In the genomic region with DNA sequence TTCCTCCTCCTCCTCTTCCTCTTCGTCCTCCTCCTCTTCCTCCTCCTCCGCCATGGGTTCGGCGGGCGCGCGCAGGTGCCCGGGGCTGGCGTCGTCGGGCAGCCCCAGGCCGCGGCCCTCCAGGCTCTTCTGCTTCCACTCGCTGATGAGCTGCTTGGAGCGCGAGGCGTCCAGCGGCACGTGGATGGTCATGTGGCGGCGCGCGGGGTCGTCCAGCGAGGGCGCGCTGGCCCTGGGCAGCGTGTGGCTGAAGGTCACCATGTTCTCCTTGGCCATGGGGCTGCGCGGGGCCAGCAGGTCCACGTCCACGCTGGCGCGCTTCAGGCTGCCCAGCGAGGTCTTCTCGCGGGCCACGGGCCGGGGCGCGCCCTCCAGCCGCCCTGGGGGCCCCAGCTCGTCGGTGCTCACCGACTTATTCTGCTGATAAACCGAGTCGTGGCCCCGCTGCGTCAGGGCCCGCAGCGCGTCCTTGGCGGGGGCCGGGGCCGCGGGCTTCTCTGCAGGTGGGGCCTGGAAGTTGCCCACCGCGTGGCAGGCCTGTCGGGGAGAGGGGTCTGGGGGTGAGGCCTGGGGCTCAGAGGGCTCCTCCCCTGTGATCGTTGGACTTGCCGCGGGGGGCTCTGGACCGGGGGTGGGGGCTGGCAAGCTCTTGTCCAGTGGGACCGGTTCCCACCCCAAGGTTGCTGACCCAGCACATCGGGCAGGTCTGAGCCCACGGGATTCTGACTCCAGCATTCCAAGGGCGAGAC, we compare ENCODE assay signal across 3 cellular contexts.
TF ChIP-seq lines count a peak whose summit lies in the region.

No MANE protein-coding gene starts in this region.

TF ChIP-seq in A549, 52 proteins besides CTCF, POLR2A, EP300 and RAD21:
- TF ChIP-seq, protein P1, sequence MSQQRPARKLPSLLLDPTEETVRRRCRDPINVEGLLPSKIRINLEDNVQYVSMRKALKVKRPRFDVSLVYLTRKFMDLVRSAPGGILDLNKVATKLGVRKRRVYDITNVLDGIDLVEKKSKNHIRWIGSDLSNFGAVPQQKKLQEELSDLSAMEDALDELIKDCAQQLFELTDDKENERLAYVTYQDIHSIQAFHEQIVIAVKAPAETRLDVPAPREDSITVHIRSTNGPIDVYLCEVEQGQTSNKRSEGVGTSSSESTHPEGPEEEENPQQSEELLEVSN (IDR thresholded peaks at IDR 0.05; ENCODE audit: borderline replicate concordance, low read depth) = no peak
- TF ChIP-seq NPAS2 (CRISPR knock-in tag; IDR thresholded peaks at IDR 0.05; ENCODE audit: borderline replicate concordance) (no peak), HOXA7 (CRISPR knock-in tag; IDR thresholded peaks at IDR 0.05) (no peak), JUNB (IDR thresholded peaks at IDR 0.05) (no peak), MAFK (IDR thresholded peaks at IDR 0.05; ENCODE audit: partially characterized antibody) (peak; percentile 53), RNF2 (IDR thresholded peaks at IDR 0.05; ENCODE audit: borderline replicate concordance, low read depth) (no peak), FOSB (CRISPR knock-in tag; IDR thresholded peaks at IDR 0.05) (no peak), CEBPB (IDR thresholded peaks at IDR 0.05) (no peak), RFX5 (IDR thresholded peaks at IDR 0.05) (no peak), CBX8 (IDR thresholded peaks at IDR 0.05) (no peak), KDM5A (IDR thresholded peaks at IDR 0.05) (no peak), NR3C1 (IDR thresholded peaks at IDR 0.05) (no peak), POLR2AphosphoS2 (conservative IDR thresholded peaks at IDR 0.05; ENCODE audit: low read length) (no peak)
- TF ChIP-seq, protein P2, sequence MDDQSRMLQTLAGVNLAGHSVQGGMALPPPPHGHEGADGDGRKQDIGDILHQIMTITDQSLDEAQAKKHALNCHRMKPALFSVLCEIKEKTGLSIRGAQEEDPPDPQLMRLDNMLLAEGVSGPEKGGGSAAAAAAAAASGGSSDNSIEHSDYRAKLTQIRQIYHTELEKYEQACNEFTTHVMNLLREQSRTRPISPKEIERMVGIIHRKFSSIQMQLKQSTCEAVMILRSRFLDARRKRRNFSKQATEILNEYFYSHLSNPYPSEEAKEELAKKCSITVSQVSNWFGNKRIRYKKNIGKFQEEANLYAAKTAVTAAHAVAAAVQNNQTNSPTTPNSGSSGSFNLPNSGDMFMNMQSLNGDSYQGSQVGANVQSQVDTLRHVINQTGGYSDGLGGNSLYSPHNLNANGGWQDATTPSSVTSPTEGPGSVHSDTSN (IDR thresholded peaks at IDR 0.05) = peak; percentile 40; the same call in 1 of the 2 replicates
- TF ChIP-seq, protein P3, sequence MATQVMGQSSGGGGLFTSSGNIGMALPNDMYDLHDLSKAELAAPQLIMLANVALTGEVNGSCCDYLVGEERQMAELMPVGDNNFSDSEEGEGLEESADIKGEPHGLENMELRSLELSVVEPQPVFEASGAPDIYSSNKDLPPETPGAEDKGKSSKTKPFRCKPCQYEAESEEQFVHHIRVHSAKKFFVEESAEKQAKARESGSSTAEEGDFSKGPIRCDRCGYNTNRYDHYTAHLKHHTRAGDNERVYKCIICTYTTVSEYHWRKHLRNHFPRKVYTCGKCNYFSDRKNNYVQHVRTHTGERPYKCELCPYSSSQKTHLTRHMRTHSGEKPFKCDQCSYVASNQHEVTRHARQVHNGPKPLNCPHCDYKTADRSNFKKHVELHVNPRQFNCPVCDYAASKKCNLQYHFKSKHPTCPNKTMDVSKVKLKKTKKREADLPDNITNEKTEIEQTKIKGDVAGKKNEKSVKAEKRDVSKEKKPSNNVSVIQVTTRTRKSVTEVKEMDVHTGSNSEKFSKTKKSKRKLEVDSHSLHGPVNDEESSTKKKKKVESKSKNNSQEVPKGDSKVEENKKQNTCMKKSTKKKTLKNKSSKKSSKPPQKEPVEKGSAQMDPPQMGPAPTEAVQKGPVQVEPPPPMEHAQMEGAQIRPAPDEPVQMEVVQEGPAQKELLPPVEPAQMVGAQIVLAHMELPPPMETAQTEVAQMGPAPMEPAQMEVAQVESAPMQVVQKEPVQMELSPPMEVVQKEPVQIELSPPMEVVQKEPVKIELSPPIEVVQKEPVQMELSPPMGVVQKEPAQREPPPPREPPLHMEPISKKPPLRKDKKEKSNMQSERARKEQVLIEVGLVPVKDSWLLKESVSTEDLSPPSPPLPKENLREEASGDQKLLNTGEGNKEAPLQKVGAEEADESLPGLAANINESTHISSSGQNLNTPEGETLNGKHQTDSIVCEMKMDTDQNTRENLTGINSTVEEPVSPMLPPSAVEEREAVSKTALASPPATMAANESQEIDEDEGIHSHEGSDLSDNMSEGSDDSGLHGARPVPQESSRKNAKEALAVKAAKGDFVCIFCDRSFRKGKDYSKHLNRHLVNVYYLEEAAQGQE (IDR thresholded peaks at IDR 0.05) = no peak
TF ChIP-seq in A549: peak in this region for 2.

TF ChIP-seq in GM12891, 5 proteins besides CTCF, POLR2A, EP300 and RAD21:
- TF ChIP-seq POU2F2 (IDR thresholded peaks at IDR 0.05; ENCODE audit: low read depth, low read length) (no peak), TAF1 (IDR thresholded peaks at IDR 0.05; ENCODE audit: low read depth, low read length) (no peak), SPI1 (IDR thresholded peaks at IDR 0.05; ENCODE audit: low read depth, low read length) (no peak), POLR2AphosphoS5 (IDR thresholded peaks at IDR 0.05; ENCODE audit: low read depth, low read length) (no peak; the same call in none of the 2 replicates), PAX5 (IDR thresholded peaks at IDR 0.05; ENCODE audit: insufficient read depth, low read length, severe bottlenecking) (no peak)
TF ChIP-seq in GM12891: peak in this region for 0.

TF ChIP-seq in HepG2, 621 proteins besides CTCF, POLR2A, EP300 and RAD21 (continues in another document):
- peak; percentile 91 for TF ChIP-seq SRSF4 (IDR thresholded peaks at IDR 0.05; ENCODE audit: low read depth, low read length, poor library complexity, severe bottlenecking)
- TF ChIP-seq AKAP8 (CRISPR knock-in tag; IDR thresholded peaks at IDR 0.05) = 0 out of 2 replicates have a peak, but pooled peaks have one; percentile 61
- TF ChIP-seq ZNF383 (CRISPR knock-in tag; IDR thresholded peaks at IDR 0.05; ENCODE audit: borderline replicate concordance) = no peak
- TF ChIP-seq SNAI1 (CRISPR knock-in tag; IDR thresholded peaks at IDR 0.05; ENCODE audit: borderline replicate concordance) = no peak
- TF ChIP-seq U2AF1 (optimal IDR thresholded peaks at IDR 0.05; ENCODE audit: low read depth, low read length) = no peak
- TF ChIP-seq, protein P4, sequence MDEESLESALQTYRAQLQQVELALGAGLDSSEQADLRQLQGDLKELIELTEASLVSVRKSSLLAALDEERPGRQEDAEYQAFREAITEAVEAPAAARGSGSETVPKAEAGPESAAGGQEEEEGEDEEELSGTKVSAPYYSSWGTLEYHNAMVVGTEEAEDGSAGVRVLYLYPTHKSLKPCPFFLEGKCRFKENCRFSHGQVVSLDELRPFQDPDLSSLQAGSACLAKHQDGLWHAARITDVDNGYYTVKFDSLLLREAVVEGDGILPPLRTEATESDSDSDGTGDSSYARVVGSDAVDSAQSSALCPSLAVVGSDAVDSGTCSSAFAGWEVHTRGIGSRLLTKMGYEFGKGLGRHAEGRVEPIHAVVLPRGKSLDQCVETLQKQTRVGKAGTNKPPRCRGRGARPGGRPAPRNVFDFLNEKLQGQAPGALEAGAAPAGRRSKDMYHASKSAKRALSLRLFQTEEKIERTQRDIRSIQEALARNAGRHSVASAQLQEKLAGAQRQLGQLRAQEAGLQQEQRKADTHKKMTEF (CRISPR knock-in tag; IDR thresholded peaks at IDR 0.05) = no peak
- no peak for TF ChIP-seq ZNF780A (CRISPR knock-in tag; IDR thresholded peaks at IDR 0.05)
- TF ChIP-seq AGO2 (optimal IDR thresholded peaks at IDR 0.05; ENCODE audit: low read depth, low read length) = peak; percentile 100
- TF ChIP-seq, protein P5, sequence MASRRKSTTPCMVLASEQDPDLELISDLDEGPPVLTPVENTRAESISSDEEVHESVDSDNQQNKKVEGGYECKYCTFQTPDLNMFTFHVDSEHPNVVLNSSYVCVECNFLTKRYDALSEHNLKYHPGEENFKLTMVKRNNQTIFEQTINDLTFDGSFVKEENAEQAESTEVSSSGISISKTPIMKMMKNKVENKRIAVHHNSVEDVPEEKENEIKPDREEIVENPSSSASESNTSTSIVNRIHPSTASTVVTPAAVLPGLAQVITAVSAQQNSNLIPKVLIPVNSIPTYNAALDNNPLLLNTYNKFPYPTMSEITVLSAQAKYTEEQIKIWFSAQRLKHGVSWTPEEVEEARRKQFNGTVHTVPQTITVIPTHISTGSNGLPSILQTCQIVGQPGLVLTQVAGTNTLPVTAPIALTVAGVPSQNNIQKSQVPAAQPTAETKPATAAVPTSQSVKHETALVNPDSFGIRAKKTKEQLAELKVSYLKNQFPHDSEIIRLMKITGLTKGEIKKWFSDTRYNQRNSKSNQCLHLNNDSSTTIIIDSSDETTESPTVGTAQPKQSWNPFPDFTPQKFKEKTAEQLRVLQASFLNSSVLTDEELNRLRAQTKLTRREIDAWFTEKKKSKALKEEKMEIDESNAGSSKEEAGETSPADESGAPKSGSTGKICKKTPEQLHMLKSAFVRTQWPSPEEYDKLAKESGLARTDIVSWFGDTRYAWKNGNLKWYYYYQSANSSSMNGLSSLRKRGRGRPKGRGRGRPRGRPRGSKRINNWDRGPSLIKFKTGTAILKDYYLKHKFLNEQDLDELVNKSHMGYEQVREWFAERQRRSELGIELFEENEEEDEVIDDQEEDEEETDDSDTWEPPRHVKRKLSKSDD (CRISPR knock-in tag; IDR thresholded peaks at IDR 0.05; ENCODE audit: low read depth) = peak; percentile 38; the same call in 1 of the 2 replicates
- 0 out of 2 replicates have a peak, but pooled peaks have one; percentile 10 for TF ChIP-seq POLR2AphosphoS5 (IDR thresholded peaks at IDR 0.05; ENCODE audit: low read depth, low read length)
- no peak for TF ChIP-seq HNF4G (IDR thresholded peaks at IDR 0.05; ENCODE audit: borderline replicate concordance, low read depth, low read length)
- no peak for TF ChIP-seq HNF4G (CRISPR knock-in tag; IDR thresholded peaks at IDR 0.05; ENCODE audit: borderline replicate concordance, low read depth)
- TF ChIP-seq, protein P6, sequence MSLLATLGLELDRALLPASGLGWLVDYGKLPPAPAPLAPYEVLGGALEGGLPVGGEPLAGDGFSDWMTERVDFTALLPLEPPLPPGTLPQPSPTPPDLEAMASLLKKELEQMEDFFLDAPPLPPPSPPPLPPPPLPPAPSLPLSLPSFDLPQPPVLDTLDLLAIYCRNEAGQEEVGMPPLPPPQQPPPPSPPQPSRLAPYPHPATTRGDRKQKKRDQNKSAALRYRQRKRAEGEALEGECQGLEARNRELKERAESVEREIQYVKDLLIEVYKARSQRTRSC (CRISPR knock-in tag; IDR thresholded peaks at IDR 0.05; ENCODE audit: low read depth) = no peak
- TF ChIP-seq, protein P7, sequence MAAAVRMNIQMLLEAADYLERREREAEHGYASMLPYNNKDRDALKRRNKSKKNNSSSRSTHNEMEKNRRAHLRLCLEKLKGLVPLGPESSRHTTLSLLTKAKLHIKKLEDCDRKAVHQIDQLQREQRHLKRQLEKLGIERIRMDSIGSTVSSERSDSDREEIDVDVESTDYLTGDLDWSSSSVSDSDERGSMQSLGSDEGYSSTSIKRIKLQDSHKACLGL (CRISPR knock-in tag; IDR thresholded peaks at IDR 0.05) = no peak
- TF ChIP-seq, protein P8, sequence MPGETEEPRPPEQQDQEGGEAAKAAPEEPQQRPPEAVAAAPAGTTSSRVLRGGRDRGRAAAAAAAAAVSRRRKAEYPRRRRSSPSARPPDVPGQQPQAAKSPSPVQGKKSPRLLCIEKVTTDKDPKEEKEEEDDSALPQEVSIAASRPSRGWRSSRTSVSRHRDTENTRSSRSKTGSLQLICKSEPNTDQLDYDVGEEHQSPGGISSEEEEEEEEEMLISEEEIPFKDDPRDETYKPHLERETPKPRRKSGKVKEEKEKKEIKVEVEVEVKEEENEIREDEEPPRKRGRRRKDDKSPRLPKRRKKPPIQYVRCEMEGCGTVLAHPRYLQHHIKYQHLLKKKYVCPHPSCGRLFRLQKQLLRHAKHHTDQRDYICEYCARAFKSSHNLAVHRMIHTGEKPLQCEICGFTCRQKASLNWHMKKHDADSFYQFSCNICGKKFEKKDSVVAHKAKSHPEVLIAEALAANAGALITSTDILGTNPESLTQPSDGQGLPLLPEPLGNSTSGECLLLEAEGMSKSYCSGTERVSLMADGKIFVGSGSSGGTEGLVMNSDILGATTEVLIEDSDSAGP (CRISPR knock-in tag; IDR thresholded peaks at IDR 0.05; ENCODE audit: borderline replicate concordance) = peak; percentile 26; the same call in 1 of the 2 replicates
- TF ChIP-seq, protein P9, sequence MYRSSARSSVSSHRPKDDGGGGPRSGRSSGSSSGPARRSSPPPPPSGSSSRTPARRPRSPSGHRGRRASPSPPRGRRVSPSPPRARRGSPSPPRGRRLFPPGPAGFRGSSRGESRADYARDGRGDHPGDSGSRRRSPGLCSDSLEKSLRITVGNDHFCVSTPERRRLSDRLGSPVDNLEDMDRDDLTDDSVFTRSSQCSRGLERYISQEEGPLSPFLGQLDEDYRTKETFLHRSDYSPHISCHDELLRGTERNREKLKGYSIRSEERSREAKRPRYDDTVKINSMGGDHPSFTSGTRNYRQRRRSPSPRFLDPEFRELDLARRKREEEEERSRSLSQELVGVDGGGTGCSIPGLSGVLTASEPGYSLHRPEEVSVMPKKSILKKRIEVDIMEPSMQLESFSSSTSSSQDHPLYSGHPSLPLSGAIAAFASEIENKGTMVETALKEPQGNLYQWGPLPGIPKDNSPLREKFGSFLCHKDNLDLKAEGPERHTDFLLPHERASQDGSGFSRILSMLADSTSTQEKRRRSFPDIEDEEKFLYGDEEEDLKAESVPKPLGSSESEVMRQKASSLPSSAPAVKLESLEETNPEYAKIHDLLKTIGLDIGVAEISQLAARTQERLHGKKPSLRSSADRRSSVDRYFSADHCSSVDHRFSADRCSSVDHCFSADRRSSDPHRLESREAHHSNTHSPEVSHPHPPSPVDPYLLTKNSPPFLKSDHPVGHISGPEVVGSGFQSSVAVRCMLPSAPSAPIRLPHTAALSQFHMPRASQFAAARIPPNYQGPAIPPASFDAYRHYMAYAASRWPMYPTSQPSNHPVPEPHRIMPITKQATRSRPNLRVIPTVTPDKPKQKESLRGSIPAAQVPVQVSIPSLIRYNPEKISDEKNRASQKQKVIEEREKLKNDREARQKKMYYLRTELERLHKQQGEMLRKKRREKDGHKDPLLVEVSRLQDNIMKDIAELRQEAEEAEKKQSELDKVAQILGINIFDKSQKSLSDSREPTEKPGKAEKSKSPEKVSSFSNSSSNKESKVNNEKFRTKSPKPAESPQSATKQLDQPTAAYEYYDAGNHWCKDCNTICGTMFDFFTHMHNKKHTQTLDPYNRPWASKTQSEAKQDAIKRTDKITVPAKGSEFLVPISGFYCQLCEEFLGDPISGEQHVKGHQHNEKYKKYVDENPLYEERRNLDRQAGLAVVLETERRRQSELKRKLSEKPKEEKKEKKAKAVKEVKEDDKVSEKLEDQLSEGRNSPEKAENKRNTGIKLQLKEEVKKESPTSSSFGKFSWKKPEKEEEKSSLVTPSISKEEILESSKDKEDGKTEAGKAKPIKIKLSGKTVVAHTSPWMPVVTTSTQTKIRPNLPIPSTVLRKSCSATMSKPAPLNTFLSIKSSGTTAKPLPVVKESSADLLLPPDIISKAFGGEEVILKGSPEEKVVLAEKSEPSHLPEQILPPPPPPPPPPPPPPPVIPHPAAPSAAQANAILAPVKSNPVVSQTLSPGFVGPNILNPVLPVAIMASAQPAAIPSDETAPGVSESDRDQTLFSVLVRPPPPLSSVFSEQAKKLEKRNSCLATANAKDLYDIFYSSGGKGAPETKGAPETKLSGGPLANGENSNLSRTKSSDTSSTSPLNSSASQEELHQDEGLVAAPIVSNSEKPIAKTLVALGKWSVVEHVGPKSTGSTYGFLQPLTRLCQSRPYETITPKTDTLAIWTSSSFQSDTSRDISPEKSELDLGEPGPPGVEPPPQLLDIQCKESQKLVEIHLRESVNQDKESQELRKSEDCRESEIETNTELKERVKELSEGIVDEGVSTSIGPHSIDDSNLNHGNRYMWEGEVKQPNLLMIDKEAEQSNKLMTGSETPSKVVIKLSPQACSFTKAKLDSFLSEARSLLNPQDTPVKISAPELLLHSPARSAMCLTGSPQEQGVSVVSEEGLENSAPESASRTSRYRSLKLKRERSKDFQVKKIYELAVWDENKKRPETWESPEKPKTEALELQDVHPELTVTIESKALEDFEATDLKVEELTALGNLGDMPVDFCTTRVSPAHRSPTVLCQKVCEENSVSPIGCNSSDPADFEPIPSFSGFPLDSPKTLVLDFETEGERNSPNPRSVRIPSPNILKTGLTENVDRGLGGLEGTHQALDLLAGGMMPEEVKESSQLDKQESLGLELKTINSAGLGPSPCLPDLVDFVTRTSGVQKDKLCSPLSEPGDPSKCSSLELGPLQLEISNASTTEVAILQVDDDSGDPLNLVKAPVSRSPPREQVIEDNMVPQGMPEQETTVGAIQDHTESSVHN (CRISPR knock-in tag; IDR thresholded peaks at IDR 0.05) = peak; percentile 30; the same call in 1 of the 2 replicates
